In the genomic region with DNA sequence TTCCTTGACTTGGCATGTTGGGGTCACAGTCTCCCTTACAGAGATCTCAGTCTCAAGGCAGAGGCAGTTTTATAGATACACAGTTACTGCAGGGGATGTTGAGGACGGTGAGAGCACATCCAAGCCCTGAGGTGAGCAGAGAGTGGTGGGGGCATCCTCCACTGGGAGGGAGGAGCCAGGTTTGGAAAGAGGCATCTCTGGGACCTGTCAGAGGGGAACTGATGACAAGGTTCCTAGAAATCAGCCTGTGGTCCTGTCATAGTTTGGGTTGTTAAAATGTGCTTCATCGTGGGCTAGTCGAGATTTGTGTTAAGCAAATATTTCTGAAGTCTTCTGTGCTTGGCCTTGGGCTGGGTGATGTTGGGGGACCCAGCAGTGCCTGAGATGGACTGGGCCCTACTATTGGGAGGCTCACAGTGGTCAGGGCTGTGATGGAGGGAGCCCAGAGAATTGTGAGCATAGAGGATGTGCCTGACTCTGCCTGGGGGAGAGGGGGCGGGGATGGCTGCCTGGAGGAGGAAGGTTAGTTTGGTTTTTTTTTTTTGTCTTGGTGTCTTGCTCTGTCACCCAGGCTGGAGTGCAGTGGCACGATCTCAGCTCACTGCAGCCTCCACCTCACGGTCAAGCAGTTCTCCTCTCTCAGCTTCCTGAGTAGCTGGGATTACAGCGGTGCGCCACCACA, we compare ENCODE assay signal across 15 cellular contexts. TPM values are rescaled to one million over a fixed set of nuclear protein-coding genes. Genes with fewer than 3 reads are reported as not detected.
DNase-seq lines count a peak whose midpoint lies in the region; ATAC-seq and TF ChIP-seq lines count a peak whose summit lies in the region.
"Had no signal": no experiment of that assay in that cellular context is flagged by ENCODE, and none has a peak within 500 bp of the region (broad histone marks: within the 10 kb centered on the region; RNA-seq: fewer than 3 reads in every experiment).

No MANE protein-coding gene starts in this region.

- peak overlapping the region; percentile 57 to 90 (median 67) for H3K27ac Mint-ChIP-seq in CD14-positive monocyte
- peak overlapping the region; percentile 68 for H3K27ac Mint-ChIP-seq in GM23338
- peak overlapping the region; percentile 95 for H3K27ac Mint-ChIP-seq in activated CD8-positive, alpha-beta T cell treated with anti-CD3 and anti-CD28 coated beads, Interleukin-2, amount 10 ng/mL, durations not matched to agents 7 days and 5 days
- peak overlapping the region; percentile 88 for H3K27ac Mint-ChIP-seq in memory B cell

- H3K4me2 ChIP-seq in GM23338, result no peak overlapping the region

- H3K27me3 Mint-ChIP-seq in CD14-positive monocyte (ENCODE audit: low read depth in 3 of 3), result no peaks in the 10 kb centered on the region
- peaks cover 14% of the 10 kb centered on the region for H3K27me3 Mint-ChIP-seq in GM23338 (ENCODE audit: insufficient read depth, low read depth, poor library complexity)
- H3K27me3 Mint-ChIP-seq in activated CD8-positive, alpha-beta T cell treated with anti-CD3 and anti-CD28 coated beads, Interleukin-2, amount 10 ng/mL, durations not matched to agents 7 days and 5 days (ENCODE audit: low read depth), result no peaks in the 10 kb centered on the region
- H3K27me3 Mint-ChIP-seq in memory B cell, result no peaks in the 10 kb centered on the region

- no peak for DNase-seq in CD14-positive monocyte (ENCODE audit: low spot score)
- no peak for DNase-seq in GM23338 (ENCODE audit: low spot score)
- no peak for DNase-seq in activated CD8-positive, alpha-beta T cell treated with anti-CD3 and anti-CD28 coated beads, Interleukin-2, amount 10 ng/mL, durations not matched to agents 7 days and 5 days
- DNase-seq in memory B cell (ENCODE audit: low spot score in 2 of 2), result no peak
- DNase-seq in left ventricle myocardium superior, result no peak
- DNase-seq in iPS-NIHi7 (ENCODE audit: extremely low spot score), result no peak
- DNase-seq: adrenal gland; EL; heart left ventricle; NCI-H2081; NCI-H748 treated with DMSO at 0.1 percent for 48 hours; stimulated activated CD4-positive, alpha-beta T cell treated with anti-CD3 and anti-CD28 coated beads, Interleukin-12 subunit alpha, Interleukin-12 subunit beta, amount 100 ng/mL, for 4 hours; T1000 had no signal

- H3K4me3 Mint-ChIP-seq in CD14-positive monocyte, result no peak overlapping the region
- H3K4me3 Mint-ChIP-seq in GM23338, result no peak overlapping the region; the same call in 2 of the 3 replicates
- peak overlapping the region; percentile 93 for H3K4me3 Mint-ChIP-seq in activated CD8-positive, alpha-beta T cell treated with anti-CD3 and anti-CD28 coated beads, Interleukin-2, amount 10 ng/mL, durations not matched to agents 7 days and 5 days
- peak overlapping the region; percentile 74 for H3K4me3 Mint-ChIP-seq in memory B cell

- peaks cover 4% of the 10 kb centered on the region; the same call in 1 of the 2 replicates for H3K4me1 ChIP-seq in GM23338 (ENCODE audit: insufficient read depth)

- H3K4me3 ChIP-seq in GM23338, result no peak overlapping the region
- H3K4me3 ChIP-seq: adrenal gland, heart left ventricle had no signal

- peaks cover 0 to 3% (median 0%) of the 10 kb centered on the region in 7 donors for H3K9me3 Mint-ChIP-seq in CD14-positive monocyte
- H3K9me3 Mint-ChIP-seq in GM23338, result peaks cover 4% of the 10 kb centered on the region; the same call in 1 of the 3 replicates
- no peaks in the 10 kb centered on the region for H3K9me3 Mint-ChIP-seq in activated CD8-positive, alpha-beta T cell treated with anti-CD3 and anti-CD28 coated beads, Interleukin-2, amount 10 ng/mL, durations not matched to agents 7 days and 5 days (ENCODE audit: insufficient read depth)
- H3K9me3 Mint-ChIP-seq in memory B cell, result no peaks in the 10 kb centered on the region

- H2AFZ ChIP-seq in GM23338, result no peak overlapping the region

- TF ChIP-seq CTCF in CD14-positive monocyte (IDR thresholded peaks at IDR 0.05) (no peak), GM23338 (conservative IDR thresholded peaks at IDR 0.05; ENCODE audit: low read depth in 2 of 2) (no peak)

- POLR2A ChIA-PET in activated CD8-positive, alpha-beta T cell treated with anti-CD3 and anti-CD28 coated beads, Interleukin-2, amount 10 ng/mL, durations not matched to agents 7 days and 5 days (lab: Charles Lee), result interaction anchor here (1.0 to 2.3 kb wide), 2 partner anchors 14 to 31 kb away, joined by 4 to 19 read pairs; partner anchors contain the start of genes RPS16 and TIMM50

- CTCF ChIA-PET in activated CD8-positive, alpha-beta T cell treated with anti-CD3 and anti-CD28 coated beads, Interleukin-2, amount 10 ng/mL, durations not matched to agents 7 days and 5 days (lab: Charles Lee), result interaction anchor here (1.4 to 2.0 kb wide), 2 partner anchors 25 to 107 kb away, joined by 3 to 8 read pairs; partner anchors contain the start of gene SAMD4B

- peaks cover 31% of the 10 kb centered on the region for H4K20me1 ChIP-seq in GM23338 (replicated peaks; ENCODE audit: insufficient read depth)

- no peaks in the 10 kb centered on the region for H3K9me2 ChIP-seq in GM23338 (ENCODE audit: insufficient read depth)

- ATAC-seq in GM23338 (no peak), memory B cell (ENCODE audit: low read depth) (no peak), left ventricle myocardium superior (no peak), GM18858 (IDR thresholded peaks at IDR 0.05; ENCODE audit: unreplicated experiment) (no peak), HG02763 (IDR thresholded peaks at IDR 0.05; ENCODE audit: unreplicated experiment) (no peak)
- no peak for ATAC-seq in activated CD8-positive, alpha-beta T cell treated with anti-CD3 and anti-CD28 coated beads, Interleukin-2, amount 10 ng/mL, durations not matched to agents 7 days and 5 days
- ATAC-seq: heart left ventricle had no signal

- H3K36me3 ChIP-seq in GM23338 (ENCODE audit: insufficient read depth), result no peaks in the 10 kb centered on the region; the same call in 1 of the 2 replicates

- no peaks in the 10 kb centered on the region for H3K27me3 ChIP-seq in GM23338 (ENCODE audit: insufficient read depth)
- H3K27me3 ChIP-seq: adrenal gland, heart left ventricle had no signal

- H3K27ac ChIP-seq in GM23338 (ENCODE audit: low read depth), result no peak overlapping the region
- H3K27ac ChIP-seq: heart left ventricle had no signal

- no peaks in the 10 kb centered on the region for H3F3A ChIP-seq in GM23338 (replicated peaks; ENCODE audit: low read depth)

- H3K4me1 Mint-ChIP-seq in CD14-positive monocyte (peaks cover 51% of the 10 kb centered on the region), GM23338 (peaks cover 10% of the 10 kb centered on the region), memory B cell (peaks cover 56% of the 10 kb centered on the region)
- H3K4me1 Mint-ChIP-seq in activated CD8-positive, alpha-beta T cell treated with anti-CD3 and anti-CD28 coated beads, Interleukin-2, amount 10 ng/mL, durations not matched to agents 7 days and 5 days (ENCODE audit: low read depth), result peaks cover 66% of the 10 kb centered on the region

- H3K36me3 Mint-ChIP-seq in CD14-positive monocyte (peaks cover 42 to 57% of the 10 kb centered on the region in 2 donors), GM23338 (ENCODE audit: low read depth) (peaks cover 50% of the 10 kb centered on the region), memory B cell (peaks cover 29% of the 10 kb centered on the region)
- peaks cover 66% of the 10 kb centered on the region for H3K36me3 Mint-ChIP-seq in activated CD8-positive, alpha-beta T cell treated with anti-CD3 and anti-CD28 coated beads, Interleukin-2, amount 10 ng/mL, durations not matched to agents 7 days and 5 days (ENCODE audit: low read depth)

- intact Hi-C loops in CD14-positive monocyte (cut with micrococcal nuclease) (loop anchor here (5.0 to 10.0 kb wide), 2 partner anchors 86 to 88 kb away; partner anchors contain the start of gene EID2B (in 1 of the 2)), left ventricle myocardium superior (cut with micrococcal nuclease) (no loop called here)

- H3K79me2 ChIP-seq in GM23338 (replicated peaks; ENCODE audit: insufficient read depth), result peaks cover 92% of the 10 kb centered on the region

RNA-seq across cellular contexts. Expression of gene SUPT5H, which starts 3.9 kb away (rescaled TPM):
- polyA plus RNA-seq in CD14-positive monocyte (10 to 100 TPM; 43.6 to 50.7 TPM), GM23338 (2016; fragmentation: Nextera tagmentation; extraction: Ambion mirVana) (144 and 150 TPM in 2 replicates)
- total RNA-seq in GM23338 (2014; rRNA removed; shearing (Covaris generic)), result 75.0 and 108 TPM in 2 replicates
- total RNA-seq in activated CD8-positive, alpha-beta T cell treated with anti-CD3 and anti-CD28 coated beads, Interleukin-2, amount 10 ng/mL, durations not matched to agents 7 days and 5 days, result 100 to 1,000 TPM; 144 to 147 TPM
- 85.8 TPM for total RNA-seq in left ventricle myocardium superior

RNA-seq across cellular contexts. Expression of gene RPS16, which starts 13.5 kb away (rescaled TPM):
- polyA plus RNA-seq in CD14-positive monocyte, result 1,000 to 10,000 TPM in 1 of 2 donors, 100 to 1,000 TPM in 1; 689 to 1,038 TPM
- 106 and 207 TPM in 2 replicates for total RNA-seq in GM23338 (2014; rRNA removed; shearing (Covaris generic))
- polyA plus RNA-seq in GM23338 (2016; fragmentation: Nextera tagmentation; extraction: Ambion mirVana), result 1,901 and 2,135 TPM in 2 replicates
- total RNA-seq in activated CD8-positive, alpha-beta T cell treated with anti-CD3 and anti-CD28 coated beads, Interleukin-2, amount 10 ng/mL, durations not matched to agents 7 days and 5 days, result 1,000 to 10,000 TPM; 2,100 to 2,157 TPM
- total RNA-seq in left ventricle myocardium superior, result 1,154 TPM

RNA-seq across cellular contexts. Expression of gene TIMM50, which starts 31.4 kb away (rescaled TPM):
- polyA plus RNA-seq in CD14-positive monocyte, result 10 to 100 TPM; 43.8 to 54.6 TPM
- total RNA-seq in GM23338 (2014; rRNA removed; shearing (Covaris generic)), result 119 and 120 TPM in 2 replicates
- 139 and 145 TPM in 2 replicates for polyA plus RNA-seq in GM23338 (2016; fragmentation: Nextera tagmentation; extraction: Ambion mirVana)
- total RNA-seq in activated CD8-positive, alpha-beta T cell treated with anti-CD3 and anti-CD28 coated beads, Interleukin-2, amount 10 ng/mL, durations not matched to agents 7 days and 5 days, result 10 to 100 TPM; 56.1 to 65.9 TPM
- 75.3 TPM for total RNA-seq in left ventricle myocardium superior

RNA-seq across cellular contexts. Expression of gene PLEKHG2, which starts 36.8 kb away (rescaled TPM):
- polyA plus RNA-seq in CD14-positive monocyte, result 1 to 10 TPM in 1 of 2 donors, under 1 TPM in 1; 0.73 to 1.2 TPM
- total RNA-seq in GM23338 (2014; rRNA removed; shearing (Covaris generic)), result 35.2 and 41.3 TPM in 2 replicates
- polyA plus RNA-seq in GM23338 (2016; fragmentation: Nextera tagmentation; extraction: Ambion mirVana), result 15.5 and 16.2 TPM in 2 replicates
- total RNA-seq in activated CD8-positive, alpha-beta T cell treated with anti-CD3 and anti-CD28 coated beads, Interleukin-2, amount 10 ng/mL, durations not matched to agents 7 days and 5 days, result 10 to 100 TPM; 64.4 to 68.5 TPM
- total RNA-seq in left ventricle myocardium superior, result 11.6 TPM

RNA-seq across cellular contexts. Expression of gene ZFP36, which starts 42.6 kb away (rescaled TPM):
- polyA plus RNA-seq in CD14-positive monocyte, result 100 to 1,000 TPM; 473 to 632 TPM
- total RNA-seq in GM23338 (2014; rRNA removed; shearing (Covaris generic)), result 9.5 and 10.6 TPM in 2 replicates
- polyA plus RNA-seq in GM23338 (2016; fragmentation: Nextera tagmentation; extraction: Ambion mirVana), result 27.5 and 27.7 TPM in 2 replicates
- total RNA-seq in activated CD8-positive, alpha-beta T cell treated with anti-CD3 and anti-CD28 coated beads, Interleukin-2, amount 10 ng/mL, durations not matched to agents 7 days and 5 days, result 10 to 100 TPM; 72.4 to 91.4 TPM
- total RNA-seq in left ventricle myocardium superior, result 53.0 TPM

Comparison
In these comparisons a context has a peak if more than half of its experiments do, and no peak if none do; other contexts are left out.
1. H3K4me3 Mint-ChIP-seq: peak in activated CD8-positive, alpha-beta T cell treated with anti-CD3 and anti-CD28 coated beads, Interleukin-2, amount 10 ng/mL, durations not matched to agents 7 days and 5 days (single experiment) and memory B cell (single experiment); none in CD14-positive monocyte (0 of 2) and GM23338 (single experiment).
2. Peak in every context shown above with its lines, with median percentiles within 50 percentile points of each other: H3K27ac Mint-ChIP-seq.